ENCODE assay signal across 8 cellular contexts in genomic region chr10:103685880-103686669, GRCh38.
DNase-seq lines count a peak whose midpoint lies in the region; ATAC-seq and TF ChIP-seq lines count a peak whose summit lies in the region.

No MANE protein-coding gene starts in this region.

- no peaks in the 10 kb centered on the region for H3K36me3 Mint-ChIP-seq in activated naive CD8-positive, alpha-beta T cell treated with anti-CD3 and anti-CD28 coated beads, Interleukin-2, amount 50 U/mL, for 24 hours (ENCODE audit: low read depth)

- in situ Hi-C loops in Caki2 (cut with HindIII; ENCODE audit: low pct_unique_long_range_greater_than_20kb, low sequenced_read_pairs) = no loop called here

- H3K4me1 Mint-ChIP-seq in activated naive CD8-positive, alpha-beta T cell treated with anti-CD3 and anti-CD28 coated beads, Interleukin-2, amount 50 U/mL, for 24 hours = peaks cover 3% of the 10 kb centered on the region

- H3K9me3 Mint-ChIP-seq in activated naive CD8-positive, alpha-beta T cell treated with anti-CD3 and anti-CD28 coated beads, Interleukin-2, amount 50 U/mL, for 24 hours = no peaks in the 10 kb centered on the region

- no peaks in the 10 kb centered on the region for H3K27me3 Mint-ChIP-seq in activated naive CD8-positive, alpha-beta T cell treated with anti-CD3 and anti-CD28 coated beads, Interleukin-2, amount 50 U/mL, for 24 hours

- no peak overlapping the region for H3K4me3 Mint-ChIP-seq in activated naive CD8-positive, alpha-beta T cell treated with anti-CD3 and anti-CD28 coated beads, Interleukin-2, amount 50 U/mL, for 24 hours

- WGBS in heart right ventricle, 2 donors = 23 to 24% methylated on average over 8 of the region's 8 CpGs

- no peak overlapping the region for H3K4me3 ChIP-seq in heart right ventricle

- no peak overlapping the region for H3K27ac Mint-ChIP-seq in activated naive CD8-positive, alpha-beta T cell treated with anti-CD3 and anti-CD28 coated beads, Interleukin-2, amount 50 U/mL, for 24 hours

- H3K9me3 ChIP-seq in heart right ventricle = no peaks in the 10 kb centered on the region

- peak; percentile 95 to 99 (median 96) for TF ChIP-seq CTCF in heart right ventricle (IDR thresholded peaks at IDR 0.05)

- intact Hi-C loops in heart right ventricle (cut with DNase I) = loop anchor here in 9 of 10 donors (1.0 to 5.0 kb wide), 5 partner anchors 81 to 89 kb away; no protein-coding TSS in a partner anchor

- peaks cover 0 to 20% (median 5%) of the 10 kb centered on the region in 9 donors for H3K4me1 ChIP-seq in heart right ventricle

- DNase-seq in Caki2 (ENCODE audit: low read depth) (peak; percentile 44), Kasumi-1 (lab: John Stamatoyannopoulos, UW) (peak; percentile 84 to 88), T follicular helper cell (ENCODE audit: low read depth) (peak; percentile 67), heart right ventricle (peak; percentile 69 to 78), retina (peak; percentile 82)
- peak; percentile 82 for DNase-seq in activated naive CD8-positive, alpha-beta T cell treated with anti-CD3 and anti-CD28 coated beads, Interleukin-2, amount 50 U/mL, for 24 hours

- no peaks in the 10 kb centered on the region for H3K36me3 ChIP-seq in heart right ventricle

- ATAC-seq in GM21515 (IDR thresholded peaks at IDR 0.05; ENCODE audit: unreplicated experiment) (peak; percentile 66), heart right ventricle (peak; percentile 69 to 87 (median 82)), HG03520 (IDR thresholded peaks at IDR 0.05; ENCODE audit: unreplicated experiment) (no peak)
- peak; percentile 86 for ATAC-seq in activated naive CD8-positive, alpha-beta T cell treated with anti-CD3 and anti-CD28 coated beads, Interleukin-2, amount 50 U/mL, for 24 hours

- H3K27me3 ChIP-seq in heart right ventricle = no peaks in the 10 kb centered on the region

- H3K27ac ChIP-seq in heart right ventricle = no peak overlapping the region
